Comparison of ENCODE assay signal across 40 cellular contexts in genomic region chr14:77809011-77809410, GRCh38.
"Had no signal": no experiment of that assay in that cellular context is flagged by ENCODE, and none has a peak within 500 bp of the region (broad histone marks: within the 10 kb centered on the region; RNA-seq: fewer than 3 reads in every experiment).

No MANE protein-coding gene starts in this region.

- H3K4me3 Mint-ChIP-seq: activated naive CD4-positive, alpha-beta T cell treated with anti-CD3 and anti-CD28 coated beads for 36 hours; activated naive CD4-positive, alpha-beta T cell treated with anti-CD3 and anti-CD28 coated beads, Interleukin-2, amount 10 ng/mL, durations not matched to agents 7 days and 5 days; activated naive CD4-positive, alpha-beta T cell treated with anti-CD3 and anti-CD28 coated beads, Interleukin-2, amount 50 U/mL, for 24 hours; activated naive CD8-positive, alpha-beta T cell; activated naive CD8-positive, alpha-beta T cell treated with anti-CD3 and anti-CD28 coated beads for 36 hours; activated naive CD8-positive, alpha-beta T cell treated with anti-CD3 and anti-CD28 coated beads, Interleukin-2, amount 10 ng/mL, durations not matched to agents 7 days and 5 days; activated naive CD8-positive, alpha-beta T cell treated with anti-CD3 and anti-CD28 coated beads, Interleukin-2, amount 50 U/mL, for 24 hours; activated T-cell treated with anti-CD3 and anti-CD28 coated beads, Interleukin-2, amount 50 U/mL, for 24 hours; activated T-cell treated with anti-CD3 and anti-CD28 coated beads, Interleukin-2, amount 50 U/mL, for 4 hours; activated T-cell treated with anti-CD3 and anti-CD28 coated beads, Interleukin-2, amount 50 U/mL, for 72 hours; activated T-helper 1 cell treated with anti-CD3 and anti-CD28 coated beads, Interleukin-12 subunit alpha, Interleukin-12 subunit beta, Interleukin-2, Interleukin-4 antibody, amounts not matched to agents 30 ng/mL and 10 ng/mL and 1 ng/mL, durations not matched to agents 14 hours and 24 hours and 36 hours; activated T-helper 17 cell treated with anti-CD3 and anti-CD28 coated beads, Interleukin-2, amount 50 U/mL, for 72 hours; brain; central memory CD8-positive, alpha-beta T cell had no signal

- H3K27me3 ChIP-seq: adrenal gland, ascending aorta, body of pancreas, brain microvascular endothelial cell, breast epithelium, cardiac muscle cell had no signal

- FAIRE-seq: astrocyte, bronchial epithelial cell had no signal

- H3K9me3 Mint-ChIP-seq: activated naive CD4-positive, alpha-beta T cell treated with anti-CD3 and anti-CD28 coated beads for 36 hours; activated naive CD4-positive, alpha-beta T cell treated with anti-CD3 and anti-CD28 coated beads, Interleukin-2, amount 10 ng/mL, durations not matched to agents 7 days and 5 days; activated naive CD4-positive, alpha-beta T cell treated with anti-CD3 and anti-CD28 coated beads, Interleukin-2, amount 50 U/mL, for 24 hours; activated naive CD4-positive, alpha-beta T cell treated with anti-CD3 and anti-CD28 coated beads, Interleukin-2, amount 50 U/mL, for 72 hours; activated naive CD8-positive, alpha-beta T cell treated with anti-CD3 and anti-CD28 coated beads for 36 hours; activated naive CD8-positive, alpha-beta T cell treated with anti-CD3 and anti-CD28 coated beads, Interleukin-2, amount 10 ng/mL, durations not matched to agents 7 days and 5 days; activated naive CD8-positive, alpha-beta T cell treated with anti-CD3 and anti-CD28 coated beads, Interleukin-2, amount 50 U/mL, for 24 hours; activated T-cell treated with anti-CD3 and anti-CD28 coated beads, Interleukin-2, amount 50 U/mL, for 24 hours; activated T-cell treated with anti-CD3 and anti-CD28 coated beads, Interleukin-2, amount 50 U/mL, for 4 hours; activated T-cell treated with anti-CD3 and anti-CD28 coated beads, Interleukin-2, amount 50 U/mL, for 72 hours; activated T-helper 1 cell treated with anti-CD3 and anti-CD28 coated beads, Interleukin-12 subunit alpha, Interleukin-12 subunit beta, Interleukin-2, Interleukin-4 antibody, amounts not matched to agents 30 ng/mL and 10 ng/mL and 1 ng/mL, durations not matched to agents 14 hours and 24 hours and 36 hours; activated T-helper 17 cell treated with anti-CD3 and anti-CD28 coated beads, Interleukin-2, amount 50 U/mL, for 72 hours; activated T-helper 2 cell treated with anti-CD3 and anti-CD28 coated beads, Interferon-gamma antibody, Interleukin-2, Interleukin-4, amounts not matched to agents 10 μg/mL and 5 μg/mL and 100 μg/mL, durations not matched to agents 14 hours and 24 hours and 36 hours; brain; central memory CD8-positive, alpha-beta T cell had no signal

- H3K27ac Mint-ChIP-seq: activated naive CD4-positive, alpha-beta T cell treated with anti-CD3 and anti-CD28 coated beads for 36 hours; activated naive CD4-positive, alpha-beta T cell treated with anti-CD3 and anti-CD28 coated beads, Interleukin-2, amount 10 ng/mL, durations not matched to agents 7 days and 5 days; activated naive CD4-positive, alpha-beta T cell treated with anti-CD3 and anti-CD28 coated beads, Interleukin-2, amount 50 U/mL, for 24 hours; activated naive CD4-positive, alpha-beta T cell treated with anti-CD3 and anti-CD28 coated beads, Interleukin-2, amount 50 U/mL, for 72 hours; activated naive CD8-positive, alpha-beta T cell; activated naive CD8-positive, alpha-beta T cell treated with anti-CD3 and anti-CD28 coated beads for 36 hours; activated naive CD8-positive, alpha-beta T cell treated with anti-CD3 and anti-CD28 coated beads, Interleukin-2, amount 10 ng/mL, durations not matched to agents 7 days and 5 days; activated naive CD8-positive, alpha-beta T cell treated with anti-CD3 and anti-CD28 coated beads, Interleukin-2, amount 50 U/mL, for 24 hours; activated T-cell treated with anti-CD3 and anti-CD28 coated beads, Interleukin-2, amount 50 U/mL, for 24 hours; activated T-cell treated with anti-CD3 and anti-CD28 coated beads, Interleukin-2, amount 50 U/mL, for 72 hours; activated T-helper 1 cell treated with anti-CD3 and anti-CD28 coated beads, Interleukin-12 subunit alpha, Interleukin-12 subunit beta, Interleukin-2, Interleukin-4 antibody, amounts not matched to agents 30 ng/mL and 10 ng/mL and 1 ng/mL, durations not matched to agents 14 hours and 24 hours and 36 hours; activated T-helper 17 cell treated with anti-CD3 and anti-CD28 coated beads, Interleukin-2, amount 50 U/mL, for 72 hours; activated T-helper 2 cell treated with anti-CD3 and anti-CD28 coated beads, Interferon-gamma antibody, Interleukin-2, Interleukin-4, amounts not matched to agents 10 μg/mL and 5 μg/mL and 100 μg/mL, durations not matched to agents 14 hours and 24 hours and 36 hours; brain had no signal

- H3K4me3 ChIP-seq: adrenal gland, ascending aorta, body of pancreas, breast epithelium, cardiac muscle cell had no signal

- H3K9me3 ChIP-seq: adrenal gland, ascending aorta, body of pancreas, breast epithelium had no signal

- H3K36me3 ChIP-seq: adrenal gland, ascending aorta, brain microvascular endothelial cell, breast epithelium, cardiac muscle cell had no signal

- H3K36me3 Mint-ChIP-seq: activated naive CD4-positive, alpha-beta T cell treated with anti-CD3 and anti-CD28 coated beads, Interleukin-2, amount 10 ng/mL, durations not matched to agents 7 days and 5 days; activated naive CD4-positive, alpha-beta T cell treated with anti-CD3 and anti-CD28 coated beads, Interleukin-2, amount 50 U/mL, for 72 hours; activated naive CD8-positive, alpha-beta T cell treated with anti-CD3 and anti-CD28 coated beads for 36 hours; activated naive CD8-positive, alpha-beta T cell treated with anti-CD3 and anti-CD28 coated beads, Interleukin-2, amount 10 ng/mL, durations not matched to agents 7 days and 5 days; brain had no signal

- H3K4me1 Mint-ChIP-seq: activated naive CD4-positive, alpha-beta T cell treated with anti-CD3 and anti-CD28 coated beads, Interleukin-2, amount 10 ng/mL, durations not matched to agents 7 days and 5 days; activated naive CD4-positive, alpha-beta T cell treated with anti-CD3 and anti-CD28 coated beads, Interleukin-2, amount 50 U/mL, for 24 hours; activated T-helper 17 cell treated with anti-CD3 and anti-CD28 coated beads, Interleukin-2, amount 50 U/mL, for 72 hours; central memory CD8-positive, alpha-beta T cell had no signal

- H3K27me3 Mint-ChIP-seq: activated naive CD4-positive, alpha-beta T cell treated with anti-CD3 and anti-CD28 coated beads, Interleukin-2, amount 10 ng/mL, durations not matched to agents 7 days and 5 days; activated naive CD4-positive, alpha-beta T cell treated with anti-CD3 and anti-CD28 coated beads, Interleukin-2, amount 50 U/mL, for 24 hours; activated naive CD8-positive, alpha-beta T cell; activated naive CD8-positive, alpha-beta T cell treated with anti-CD3 and anti-CD28 coated beads for 36 hours; activated naive CD8-positive, alpha-beta T cell treated with anti-CD3 and anti-CD28 coated beads, Interleukin-2, amount 10 ng/mL, durations not matched to agents 7 days and 5 days; activated naive CD8-positive, alpha-beta T cell treated with anti-CD3 and anti-CD28 coated beads, Interleukin-2, amount 50 U/mL, for 24 hours; activated T-cell treated with anti-CD3 and anti-CD28 coated beads, Interleukin-2, amount 50 U/mL, for 24 hours; activated T-helper 17 cell treated with anti-CD3 and anti-CD28 coated beads, Interleukin-2, amount 50 U/mL, for 72 hours; central memory CD8-positive, alpha-beta T cell had no signal

- H3K4me1 ChIP-seq: adrenal gland, ascending aorta, body of pancreas, breast epithelium had no signal

- ATAC-seq: activated naive CD4-positive, alpha-beta T cell treated with anti-CD3 and anti-CD28 coated beads, Interleukin-2, amount 50 U/mL, for 72 hours; activated naive CD8-positive, alpha-beta T cell treated with anti-CD3 and anti-CD28 coated beads, Interleukin-2, amount 50 U/mL, for 24 hours; activated T-cell treated with anti-CD3 and anti-CD28 coated beads, Interleukin-2, amount 50 U/mL, for 4 hours; activated T-cell treated with anti-CD3 and anti-CD28 coated beads, Interleukin-2, amount 50 U/mL, for 72 hours; activated T-helper 17 cell treated with anti-CD3 and anti-CD28 coated beads, Interleukin-2, amount 50 U/mL, for 72 hours; body of pancreas had no signal

- H3K27ac ChIP-seq: adrenal gland, ascending aorta, body of pancreas, brain microvascular endothelial cell, breast epithelium, cardiac muscle cell had no signal

- DNase-seq: activated effector memory CD4-positive, alpha-beta T cell treated with anti-CD3 and anti-CD28 coated beads, Interleukin-2, amount 50 U/mL, for 16 hours; activated effector memory CD4-positive, alpha-beta T cell treated with Interleukin-2 at 50 U/mL for 16 hours; activated gamma-delta T cell; activated gamma-delta T cell treated with Interleukin-2 at 50 U/mL for 16 hours; activated naive CD4-positive, alpha-beta T cell; activated naive CD4-positive, alpha-beta T cell treated with anti-CD3 and anti-CD28 coated beads for 36 hours; activated naive CD4-positive, alpha-beta T cell treated with anti-CD3 and anti-CD28 coated beads, Interleukin-2, amount 10 ng/mL, durations not matched to agents 7 days and 5 days; activated naive CD4-positive, alpha-beta T cell treated with anti-CD3 and anti-CD28 coated beads, Interleukin-2, amount 50 U/mL, for 16 hours; activated naive CD4-positive, alpha-beta T cell treated with Interleukin-2 at 50 U/mL for 16 hours; activated naive CD8-positive, alpha-beta T cell treated with anti-CD3 and anti-CD28 coated beads for 36 hours; activated naive CD8-positive, alpha-beta T cell treated with anti-CD3 and anti-CD28 coated beads, Interleukin-2, amount 10 ng/mL, durations not matched to agents 7 days and 5 days; activated naive CD8-positive, alpha-beta T cell treated with anti-CD3 and anti-CD28 coated beads, Interleukin-2, amount 50 U/mL, for 24 hours; activated T-cell treated with anti-CD3 and anti-CD28 coated beads, Interleukin-2, amount 50 U/mL, for 1 hour; activated T-cell treated with anti-CD3 and anti-CD28 coated beads, Interleukin-2, amount 50 U/mL, for 24 hours; activated T-cell treated with anti-CD3 and anti-CD28 coated beads, Interleukin-2, amount 50 U/mL, for 4 hours; activated T-cell treated with anti-CD3 and anti-CD28 coated beads, Interleukin-2, amount 50 U/mL, for 48 hours; activated T-cell treated with anti-CD3 and anti-CD28 coated beads, Interleukin-2, amount 50 U/mL, for 72 hours; adrenal gland; amniotic stem cell; amygdala; anterior cingulate cortex; aorta; body of pancreas; brain microvascular endothelial cell; caudate nucleus; central memory CD4-positive, alpha-beta T cell; cerebellar nuclear complex had no signal
